ENCODE assay signal across 25 cellular contexts in the genomic region with DNA sequence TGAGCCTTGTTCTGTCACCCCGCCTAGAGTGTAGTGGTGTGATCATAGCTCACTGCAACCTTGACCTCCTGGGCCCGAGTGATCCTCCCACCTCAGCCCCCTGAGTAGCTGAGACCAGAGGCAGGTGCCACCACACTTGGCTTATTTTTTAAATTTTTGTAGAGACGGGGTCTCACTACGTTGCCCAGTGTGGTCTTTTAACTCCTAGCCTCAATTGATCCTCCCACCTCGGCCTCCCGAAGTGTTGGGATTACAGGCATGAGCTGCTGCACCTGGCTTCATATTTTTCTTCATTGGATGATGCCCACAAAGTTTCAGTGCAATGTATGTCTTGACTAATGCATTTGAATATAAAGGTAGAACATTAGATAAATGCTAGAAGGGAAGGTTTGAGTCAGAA.
"Had no signal": no experiment of that assay in that cellular context is flagged by ENCODE, and none has a peak within 500 bp of the region (broad histone marks: within the 10 kb centered on the region; RNA-seq: fewer than 3 reads in every experiment).

No MANE protein-coding gene starts in this region.

- H3K27ac ChIP-seq: adrenal gland, gastrocnemius medialis, neutrophil, ovary, prostate gland, thyroid gland had no signal

- H3K36me3 Mint-ChIP-seq: activated naive CD8-positive, alpha-beta T cell; memory B cell had no signal

- H3K4me3 ChIP-seq: adrenal gland, gastrocnemius medialis, ovary, prostate gland, thyroid gland had no signal

- H3K4me1 ChIP-seq: gastrocnemius medialis, prostate gland had no signal

- H3K27me3 Mint-ChIP-seq: activated B cell treated with CpG ODN at 0.5 μM for 24 hours; activated CD4-positive, alpha-beta T cell treated with anti-CD3 and anti-CD28 coated beads for 36 hours; activated naive CD8-positive, alpha-beta T cell had no signal

- ATAC-seq: activated CD4-positive, alpha-beta T cell treated with anti-CD3 and anti-CD28 coated beads for 36 hours; esophagus mucosa; gastrocnemius medialis; left cardiac atrium had no signal

- H3K9me3 ChIP-seq: adrenal gland, gastrocnemius medialis, neutrophil, ovary, prostate gland, thyroid gland had no signal

- H3K27ac Mint-ChIP-seq: activated B cell treated with CpG ODN at 0.5 μM for 24 hours; activated CD4-positive, alpha-beta T cell treated with anti-CD3 and anti-CD28 coated beads for 36 hours; activated naive CD8-positive, alpha-beta T cell; activated T-cell treated with anti-CD3 and anti-CD28 coated beads, Interleukin-2, amount 50 U/mL, for 24 hours; activated T-helper 2 cell treated with anti-CD3 and anti-CD28 coated beads, Interferon-gamma antibody, Interleukin-2, Interleukin-4, amounts not matched to agents 10 μg/mL and 5 μg/mL and 100 μg/mL, durations not matched to agents 14 hours and 24 hours and 36 hours; dendritic cell treated with granulocyte-macrophage colony-stimulating factor and Interleukin-4, amounts not matched to agents 40 ng/mL and 50 ng/mL, for 4 days; memory B cell had no signal

- H3K4me1 Mint-ChIP-seq: activated B cell treated with CpG ODN at 0.5 μM for 24 hours; activated CD4-positive, alpha-beta T cell treated with anti-CD3 and anti-CD28 coated beads for 36 hours; memory B cell had no signal

- DNase-seq: activated B cell treated with CpG ODN at 0.5 μM for 24 hours; activated CD4-positive, alpha-beta T cell treated with anti-CD3 and anti-CD28 coated beads for 36 hours; activated CD4-positive, alpha-beta T cell treated with anti-CD3 and anti-CD28 coated beads, Interleukin-2, amount 50 U/mL, for 4 hours; activated CD8-positive, alpha-beta memory T cell treated with anti-CD3 and anti-CD28 coated beads for 24 hours; activated CD8-positive, alpha-beta memory T cell treated with anti-CD3 and anti-CD28 coated beads, Interleukin-2, amount 50 U/mL, for 4 hours; activated naive CD4-positive, alpha-beta T cell; activated T-cell treated with anti-CD3 and anti-CD28 coated beads, Interleukin-2, amount 50 U/mL, for 24 hours; adrenal gland; effector CD8-positive, alpha-beta T cell; gastrocnemius medialis; hippocampal formation; left cardiac atrium; ovary; stimulated activated CD4-positive, alpha-beta T cell treated with anti-CD3 and anti-CD28 coated beads, Interleukin-4, amount 100 ng/mL, for 24 hours; stimulated activated naive CD4-positive, alpha-beta T cell treated with Interleukin-2 at 50 U/mL for 16 hours; T1000; thyroid gland had no signal

- H3K9me3 Mint-ChIP-seq: activated B cell treated with CpG ODN at 0.5 μM for 24 hours; activated T-cell treated with anti-CD3 and anti-CD28 coated beads, Interleukin-2, amount 50 U/mL, for 24 hours; activated T-helper 2 cell treated with anti-CD3 and anti-CD28 coated beads, Interferon-gamma antibody, Interleukin-2, Interleukin-4, amounts not matched to agents 10 μg/mL and 5 μg/mL and 100 μg/mL, durations not matched to agents 14 hours and 24 hours and 36 hours; dendritic cell treated with granulocyte-macrophage colony-stimulating factor and Interleukin-4, amounts not matched to agents 40 ng/mL and 50 ng/mL, for 4 days; memory B cell; nephron had no signal

- H3K27me3 ChIP-seq: adrenal gland, gastrocnemius medialis, neutrophil, ovary, thyroid gland had no signal

- H3K36me3 ChIP-seq: adrenal gland, gastrocnemius medialis, neutrophil, ovary, prostate gland, thyroid gland had no signal

- H3K4me3 Mint-ChIP-seq: activated B cell treated with CpG ODN at 0.5 μM for 24 hours; activated CD4-positive, alpha-beta T cell treated with anti-CD3 and anti-CD28 coated beads for 36 hours; activated naive CD8-positive, alpha-beta T cell; activated T-cell treated with anti-CD3 and anti-CD28 coated beads, Interleukin-2, amount 50 U/mL, for 24 hours; dendritic cell treated with granulocyte-macrophage colony-stimulating factor and Interleukin-4, amounts not matched to agents 40 ng/mL and 50 ng/mL, for 4 days; memory B cell; nephron had no signal
